In the genomic region with DNA sequence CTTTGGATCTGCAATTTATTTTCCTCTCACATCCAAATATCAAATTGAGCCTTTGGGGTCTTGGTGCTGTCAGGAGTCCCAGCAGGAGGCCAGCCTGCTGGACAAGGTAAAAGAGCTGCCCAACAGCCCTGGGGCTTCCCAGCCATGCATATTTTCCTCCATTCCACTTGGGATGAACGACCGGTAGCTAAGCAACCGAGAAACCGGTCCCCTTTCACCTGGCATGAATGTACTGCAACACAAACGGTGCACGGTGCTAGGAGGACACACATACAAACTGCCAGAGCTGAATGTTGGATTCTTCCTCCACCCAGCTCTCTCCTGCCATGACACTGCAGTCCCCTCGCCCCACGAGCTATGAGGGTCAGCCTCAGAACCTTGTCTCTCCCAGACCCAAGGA, we compare ENCODE assay signal across 17 cellular contexts. TPM values are rescaled to one million over a fixed set of nuclear protein-coding genes. Genes with fewer than 3 reads are reported as not detected.
A peak's percentile ranks its signal among the peaks of the same experiment; 100 is the strongest.
DNase-seq lines count a peak whose midpoint lies in the region; ATAC-seq, FAIRE-seq and TF ChIP-seq lines count a peak whose summit lies in the region.
"Had no signal": no experiment of that assay in that cellular context is flagged by ENCODE, and none has a peak within 500 bp of the region (broad histone marks: within the 10 kb centered on the region; RNA-seq: fewer than 3 reads in every experiment).

No MANE protein-coding gene starts in this region.

- DNase-seq in right atrium auricular region (ENCODE audit: low spot score) = peak; percentile 36
- DNase-seq in heart right ventricle = no peak
- DNase-seq in upper lobe of right lung = no peak
- DNase-seq in urothelium cell line (ENCODE audit: low spot score) = no peak
- no peak for DNase-seq in NCI-H82 (lab: John Stamatoyannopoulos, UW)
- DNase-seq: activated CD4-positive, CD25-positive, alpha-beta regulatory T cell treated with anti-CD3 and anti-CD28 coated beads, Interleukin-2, amount 50 U/mL, for 72 hours; adrenal gland; cerebellar nuclear complex; MV-4-11; nephron progenitor cell; SJCRH30 had no signal

- H3K4me1 ChIP-seq in right atrium auricular region (peaks cover 0 to 12% of the 10 kb centered on the region in 2 donors), heart right ventricle (peaks cover 0 to 26% (median 10%) of the 10 kb centered on the region in 9 donors), mesodermal cell (ENCODE audit: control insufficient read depth, insufficient read depth, low read length, poor library complexity, severe bottlenecking) (peaks cover 14% of the 10 kb centered on the region), upper lobe of right lung (peaks cover 8% of the 10 kb centered on the region)
- H3K4me1 ChIP-seq: SJCRH30 had no signal

- FAIRE-seq in urothelium cell line (lab: Jason Lieb, UNC) = no peak

- peak overlapping the region in 3 of 5 experiments; percentile 59 to 78 (median 70) for H3K27ac Mint-ChIP-seq in brain
- H3K27ac Mint-ChIP-seq: activated T-helper 2 cell treated with anti-CD3 and anti-CD28 coated beads, Interferon-gamma antibody, Interleukin-2, Interleukin-4, amounts not matched to agents 10 μg/mL and 5 μg/mL and 100 μg/mL, durations not matched to agents 14 hours and 24 hours and 36 hours; T-helper 2 cell treated with Interferon-gamma antibody and Interleukin-4, amounts not matched to agents 5 μg/mL and 100 μg/mL, for 36 hours had no signal

- H3K9me3 Mint-ChIP-seq in brain = peaks cover 0 to 10% (median 6%) of the 10 kb centered on the region in 5 experiments
- H3K9me3 Mint-ChIP-seq: activated T-helper 2 cell treated with anti-CD3 and anti-CD28 coated beads, Interferon-gamma antibody, Interleukin-2, Interleukin-4, amounts not matched to agents 10 μg/mL and 5 μg/mL and 100 μg/mL, durations not matched to agents 14 hours and 24 hours and 36 hours; T-helper 2 cell treated with Interferon-gamma antibody and Interleukin-4, amounts not matched to agents 5 μg/mL and 100 μg/mL, for 36 hours had no signal

- TF ChIP-seq CTCF in right atrium auricular region (IDR thresholded peaks at IDR 0.05) (no peak), heart right ventricle (IDR thresholded peaks at IDR 0.05) (no peak), brain (conservative IDR thresholded peaks at IDR 0.05) (no peak), upper lobe of right lung (IDR thresholded peaks at IDR 0.05) (no peak)

- peaks cover 30% of the 10 kb centered on the region for H3K4me1 Mint-ChIP-seq in brain

- no peak for ATAC-seq in heart right ventricle
- ATAC-seq in upper lobe of right lung = peak; percentile 46
- ATAC-seq in GM18519 (IDR thresholded peaks at IDR 0.05; ENCODE audit: low FRiP score, unreplicated experiment) = no peak

- H3K36me3 ChIP-seq in right atrium auricular region (no peaks in the 10 kb centered on the region), heart right ventricle (peaks cover 0 to 31% (median 0%) of the 10 kb centered on the region in 9 donors), mesodermal cell (ENCODE audit: control insufficient read depth, insufficient read depth, low read length) (peaks cover 96% of the 10 kb centered on the region), upper lobe of right lung (peaks cover 14% of the 10 kb centered on the region)

- 83 to 84% methylated on average over 8 of the region's 8 CpGs for WGBS in heart right ventricle, 2 donors
- WGBS in mesodermal cell (ENCODE audit: insufficient coverage in 2 of 2), 2 experiments = 37 to 54% methylated on average over 6 to 8 of the region's 8 CpGs

- H3K27me3 ChIP-seq in right atrium auricular region (no peaks in the 10 kb centered on the region), heart right ventricle (no peaks in the 10 kb centered on the region), upper lobe of right lung (no peaks in the 10 kb centered on the region)
- H3K27me3 ChIP-seq: adrenal gland, SJCRH30 had no signal

- H3K27ac ChIP-seq in right atrium auricular region = no peak overlapping the region
- H3K27ac ChIP-seq in heart right ventricle = no peak overlapping the region
- peak overlapping the region; percentile 10 for H3K27ac ChIP-seq in mesodermal cell (ENCODE audit: low read depth, low read length, severe bottlenecking)
- H3K27ac ChIP-seq in upper lobe of right lung = peak overlapping the region; percentile 36
- H3K27ac ChIP-seq: adrenal gland, SJCRH30 had no signal

- H3K4me3 ChIP-seq in right atrium auricular region = no peak overlapping the region
- H3K4me3 ChIP-seq in heart right ventricle = no peak overlapping the region
- H3K4me3 ChIP-seq in mesodermal cell (ENCODE audit: extremely low read depth, insufficient read depth, low read length, poor library complexity, severe bottlenecking) = no peak overlapping the region
- no peak overlapping the region for H3K4me3 ChIP-seq in upper lobe of right lung
- H3K4me3 ChIP-seq: adrenal gland, lung, SJCRH30 had no signal

- H3K36me3 Mint-ChIP-seq in brain = peaks cover 11% of the 10 kb centered on the region

- no peak overlapping the region for H3K4me3 Mint-ChIP-seq in brain
- H3K4me3 Mint-ChIP-seq: nephron progenitor cell; T-helper 2 cell treated with Interferon-gamma antibody and Interleukin-4, amounts not matched to agents 5 μg/mL and 100 μg/mL, for 36 hours had no signal

- no peaks in the 10 kb centered on the region for H3K9me3 ChIP-seq in right atrium auricular region
- H3K9me3 ChIP-seq in heart right ventricle = no peaks in the 10 kb centered on the region
- H3K9me3 ChIP-seq in mesodermal cell (ENCODE audit: control insufficient read depth, low read length) = peaks cover 4% of the 10 kb centered on the region
- H3K9me3 ChIP-seq in upper lobe of right lung = no peaks in the 10 kb centered on the region
- H3K9me3 ChIP-seq: adrenal gland had no signal

- intact Hi-C loops in heart right ventricle (cut with DNase I) = loop anchor here in 4 of 10 donors (5.0 to 10.0 kb wide), 5 partner anchors 38 to 334 kb away; partner anchors contain the start of gene BCAR3 (in 2 of the 4)
- intact Hi-C loops in upper lobe of right lung (cut with DNase I) = loop anchor here (10.0 kb wide), 1 partner anchor 46 kb away; the partner anchor contains the start of gene BCAR3

- H3K27me3 Mint-ChIP-seq in brain = peaks cover 12% of the 10 kb centered on the region

RNA-seq across cellular contexts. Expression of gene BCAR3, which starts 42.7 kb away (rescaled TPM):
- total RNA-seq in right atrium auricular region = 10 to 100 TPM; 12.7 to 19.3 TPM
- 10 to 100 TPM in 9 of 10 donors, 1 to 10 TPM in 1; 8.3 to 36.0 (median 16.7) TPM for total RNA-seq in heart right ventricle
- polyA plus RNA-seq in heart right ventricle = 10 to 100 TPM in 1 of 2 donors, 1 to 10 TPM in 1; 6.6 to 10.6 TPM
- polyA plus RNA-seq in brain (ENCODE audit: insufficient read depth, low read depth, low replicate concordance) = 14.4 TPM
- 38.3 TPM for polyA plus RNA-seq in mesodermal cell (2013, experiment 1 of 2)
- 40.0 TPM for polyA plus RNA-seq in mesodermal cell (2013, experiment 2 of 2)
- 23.5 TPM for total RNA-seq in upper lobe of right lung

Comparison
In these comparisons a context has a peak if more than half of its experiments do, and no peak if none do; other contexts are left out.
1. H3K27ac ChIP-seq: peak in mesodermal cell (single experiment) and upper lobe of right lung (single experiment); none in right atrium auricular region (0 of 2) and heart right ventricle (0 of 10).